Comparison of ENCODE assay signal across 9 cellular contexts in the genomic region with DNA sequence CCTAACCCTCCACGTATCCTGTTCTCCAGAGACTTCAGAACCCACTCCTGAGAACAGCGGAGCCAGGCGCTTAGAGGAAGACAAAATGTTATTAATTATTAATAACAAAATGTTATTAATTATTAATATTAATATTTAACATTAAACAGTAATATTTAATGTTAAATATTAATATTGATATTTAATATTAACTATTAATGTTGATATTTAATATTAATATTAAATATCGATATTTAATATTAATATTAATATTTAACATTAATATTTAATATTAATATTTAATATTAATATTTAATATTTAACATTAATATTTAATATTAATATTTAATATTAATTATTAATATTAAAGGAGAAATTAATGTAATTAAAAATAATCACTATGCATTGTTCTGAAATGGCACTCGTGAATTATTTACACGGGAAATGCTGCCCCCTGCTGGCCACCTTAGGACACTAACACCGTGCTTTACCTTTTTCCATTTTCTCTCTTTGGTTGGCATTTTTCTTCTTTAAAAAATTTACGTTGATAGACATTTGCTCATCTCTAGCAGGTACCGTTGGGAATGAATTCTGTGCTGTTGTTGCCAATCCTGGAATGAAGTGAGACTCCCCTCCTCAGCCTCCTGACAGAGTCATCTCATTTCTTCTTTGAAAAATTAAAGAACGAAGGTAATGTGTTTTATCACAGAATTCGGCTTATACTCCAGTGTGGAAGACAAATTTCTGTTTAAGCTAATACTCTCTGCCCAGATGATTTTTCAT. TPM values are rescaled to one million over a fixed set of nuclear protein-coding genes. Genes with fewer than 3 reads are reported as not detected.
A peak's percentile ranks its signal among the peaks of the same experiment; 100 is the strongest.
DNase-seq lines count a peak whose midpoint lies in the region; ATAC-seq, FAIRE-seq and TF ChIP-seq lines count a peak whose summit lies in the region.
"Had no signal": no experiment of that assay in that cellular context is flagged by ENCODE, and none has a peak within 500 bp of the region (broad histone marks: within the 10 kb centered on the region; RNA-seq: fewer than 3 reads in every experiment).

No MANE protein-coding gene starts in this region.

- no peaks in the 10 kb centered on the region for H3K4me1 ChIP-seq in mesendoderm (ENCODE audit: control insufficient read depth, low read depth, low read length)

- H3K36me3 ChIP-seq in mesendoderm (ENCODE audit: control insufficient read depth, insufficient read depth, low read length) = no peaks in the 10 kb centered on the region

- no peak overlapping the region for H2BK15ac ChIP-seq in mesendoderm (replicated peaks; ENCODE audit: low read depth)

- H3K79me2 ChIP-seq in mesendoderm (ENCODE audit: control insufficient read depth, insufficient read depth, low read length) = no peaks in the 10 kb centered on the region

- H3K4me2 ChIP-seq in mesendoderm (ENCODE audit: low read length) = no peak overlapping the region

- no peak overlapping the region for H2AK5ac ChIP-seq in mesendoderm (ENCODE audit: low read length)

- ATAC-seq in GM18505 (IDR thresholded peaks at IDR 0.05; ENCODE audit: unreplicated experiment) (no peak), GM21619 (IDR thresholded peaks at IDR 0.05; ENCODE audit: unreplicated experiment) (no peak)

- no peak overlapping the region for H3K27ac ChIP-seq in mesendoderm (ENCODE audit: low read depth, low read length)

- H4K8ac ChIP-seq in mesendoderm (ENCODE audit: low read depth, low read length) = no peak overlapping the region

- DNase-seq in G401 (ENCODE audit: low spot score) = peak; percentile 62
- DNase-seq in NAMALWA (ENCODE audit: low spot score) = peak; percentile 64
- peak; percentile 67 for DNase-seq in activated CD4-positive, CD25-positive, alpha-beta regulatory T cell treated with anti-CD3 and anti-CD28 coated beads, Interleukin-2, amount 50 U/mL, for 72 hours
- DNase-seq in mesendoderm = peak; percentile 31
- DNase-seq in stimulated activated CD8-positive, alpha-beta memory T cell treated with anti-CD3 and anti-CD28 coated beads, Interleukin-4, amount 100 ng/mL, for 1 hour (ENCODE audit: low read depth in 2 of 2, low spot score in 1 of 2) = peak; percentile 33 to 37

- H3K4me3 ChIP-seq in mesendoderm (ENCODE audit: low read length) = no peak overlapping the region

- H3K79me1 ChIP-seq in mesendoderm (ENCODE audit: low read length) = no peaks in the 10 kb centered on the region

- TF ChIP-seq POLR2A in GM18505 (IDR thresholded peaks at IDR 0.05; ENCODE audit: borderline replicate concordance, extremely low read depth, insufficient read depth, insufficient read length) = no peak

- FAIRE-seq in colon (lab: Jason Lieb, UNC) = peak; percentile 99

- no peak overlapping the region for H3K56ac ChIP-seq in mesendoderm (ENCODE audit: low read length)

- H3K23ac ChIP-seq in mesendoderm (ENCODE audit: low read length) = no peak overlapping the region

- H3K18ac ChIP-seq in mesendoderm (ENCODE audit: low read length) = no peak overlapping the region

- H3K9ac ChIP-seq in mesendoderm (ENCODE audit: low read length) = no peak overlapping the region

- in situ Hi-C loops in G401 (cut with HindIII; ENCODE audit: low sequenced_read_pairs) = no loop called here

- no CpG with 5 or more reads among the region's 11 CpGs for WGBS in mesendoderm (ENCODE audit: extremely low coverage, insufficient coverage, low lambda C conversion rate)

- H3K4ac ChIP-seq in mesendoderm (ENCODE audit: low read depth, low read length) = no peak overlapping the region

- H3K27me3 ChIP-seq in mesendoderm (ENCODE audit: insufficient read depth, low read length, poor library complexity) = no peaks in the 10 kb centered on the region

- no peak overlapping the region for H2BK5ac ChIP-seq in mesendoderm (ENCODE audit: low read length)

- no peak overlapping the region for H2BK120ac ChIP-seq in mesendoderm (ENCODE audit: low read depth, low read length)

- no peak overlapping the region for H4K5ac ChIP-seq in mesendoderm (ENCODE audit: low read length)

RNA-seq across cellular contexts. Expression of gene GGTLC1, which starts 7.5 kb away (rescaled TPM):
- not detected in 2 replicates for total RNA-seq in G401 (2014; rRNA removed; shearing (Covaris generic))
- not detected for polyA plus RNA-seq in mesendoderm (2013, experiment 1 of 2)
- polyA plus RNA-seq in mesendoderm (2013, experiment 2 of 2) = not detected
- total RNA-seq: activated naive CD4-positive, alpha-beta T cell treated with anti-CD3 and anti-CD28 coated beads, Interleukin-2, amount 50 U/mL, for 72 hours had no signal
